In genomic region chr17:41989702-41990419, GRCh38 we compare ENCODE assay signal across 16 cellular contexts. TPM values are rescaled to one million over a fixed set of nuclear protein-coding genes. Genes with fewer than 3 reads are reported as not detected.
"Had no signal": no experiment of that assay in that cellular context is flagged by ENCODE, and none has a peak within 500 bp of the region (broad histone marks: within the 10 kb centered on the region; RNA-seq: fewer than 3 reads in every experiment).

No MANE protein-coding gene starts in this region.

- ATAC-seq: activated T-helper 17 cell treated with anti-CD3 and anti-CD28 coated beads, Interleukin-2, amount 50 U/mL, for 72 hours; esophagus mucosa; psoas muscle; sciatic nerve had no signal

- H3K27me3 Mint-ChIP-seq: activated CD4-positive, alpha-beta memory T cell treated with anti-CD3 and anti-CD28 coated beads for 36 hours; activated naive CD4-positive, alpha-beta T cell treated with anti-CD3 and anti-CD28 coated beads, Interleukin-2, amount 10 ng/mL, durations not matched to agents 7 days and 5 days; activated T-helper 17 cell treated with anti-CD3 and anti-CD28 coated beads, Interleukin-2, amount 50 U/mL, for 72 hours; brain; memory B cell had no signal

- H3K27me3 ChIP-seq: testis had no signal

- H3K4me3 ChIP-seq: psoas muscle, testis had no signal

- H3K9me3 ChIP-seq: psoas muscle, testis had no signal

- H3K4me1 Mint-ChIP-seq: activated naive CD4-positive, alpha-beta T cell treated with anti-CD3 and anti-CD28 coated beads, Interleukin-2, amount 10 ng/mL, durations not matched to agents 7 days and 5 days; activated T-helper 17 cell treated with anti-CD3 and anti-CD28 coated beads, Interleukin-2, amount 50 U/mL, for 72 hours; memory B cell had no signal

- H3K27ac Mint-ChIP-seq: activated CD4-positive, alpha-beta memory T cell treated with anti-CD3 and anti-CD28 coated beads for 36 hours; activated naive CD4-positive, alpha-beta T cell treated with anti-CD3 and anti-CD28 coated beads, Interleukin-2, amount 10 ng/mL, durations not matched to agents 7 days and 5 days; memory B cell had no signal

- H3K4me1 ChIP-seq: testis had no signal

- H3K4me3 Mint-ChIP-seq: activated CD4-positive, alpha-beta memory T cell treated with anti-CD3 and anti-CD28 coated beads for 36 hours; activated naive CD4-positive, alpha-beta T cell treated with anti-CD3 and anti-CD28 coated beads, Interleukin-2, amount 10 ng/mL, durations not matched to agents 7 days and 5 days; activated T-helper 17 cell treated with anti-CD3 and anti-CD28 coated beads, Interleukin-2, amount 50 U/mL, for 72 hours; brain; memory B cell had no signal

- DNase-seq: activated CD4-positive, alpha-beta memory T cell treated with anti-CD3 and anti-CD28 coated beads for 36 hours; activated CD4-positive, alpha-beta T cell treated with anti-CD3 and anti-CD28 coated beads for 1 hour; activated CD8-positive, alpha-beta memory T cell treated with anti-CD3 and anti-CD28 coated beads, Interleukin-2, amount 50 U/mL, for 4 hours; activated naive CD4-positive, alpha-beta T cell treated with anti-CD3 and anti-CD28 coated beads, Interleukin-2, amount 10 ng/mL, durations not matched to agents 7 days and 5 days; dermis blood vessel endothelial cell; hypothalamus; psoas muscle; stimulated activated CD4-positive, alpha-beta T cell treated with anti-CD3 and anti-CD28 coated beads, Interleukin-2, amount 100 ng/mL, for 48 hours; stimulated activated naive CD4-positive, alpha-beta T cell treated with Interleukin-2 at 50 U/mL for 16 hours; SW 1271; testis had no signal

- H3K9me3 Mint-ChIP-seq: activated CD4-positive, alpha-beta memory T cell treated with anti-CD3 and anti-CD28 coated beads for 36 hours; activated naive CD4-positive, alpha-beta T cell treated with anti-CD3 and anti-CD28 coated beads, Interleukin-2, amount 10 ng/mL, durations not matched to agents 7 days and 5 days; activated T-helper 17 cell treated with anti-CD3 and anti-CD28 coated beads, Interleukin-2, amount 50 U/mL, for 72 hours; brain; memory B cell had no signal

- H3K27ac ChIP-seq: psoas muscle, testis had no signal

RNA-seq across cellular contexts. Expression of gene ODAD4, which starts 59.4 kb away (rescaled TPM):
- total RNA-seq: esophagus mucosa had no signal
